In genomic region chr1:67700692-67701410, GRCh38 we compare ENCODE assay signal across 9 cellular contexts. TPM values are rescaled to one million over a fixed set of nuclear protein-coding genes. Genes with fewer than 3 reads are reported as not detected.
A peak's percentile ranks its signal among the peaks of the same experiment; 100 is the strongest.
DNase-seq lines count a peak whose midpoint lies in the region; ATAC-seq, FAIRE-seq and TF ChIP-seq lines count a peak whose summit lies in the region.
"Had no signal": no experiment of that assay in that cellular context is flagged by ENCODE, and none has a peak within 500 bp of the region (broad histone marks: within the 10 kb centered on the region; RNA-seq: fewer than 3 reads in every experiment).

No MANE protein-coding gene starts in this region.

- DNase-seq in A673 (ENCODE audit: low spot score) (no peak), RCC 7860 (ENCODE audit: low spot score) (peak; percentile 93), HAP-1 (ENCODE audit: low spot score in 2 of 2) (no peak)
- peak; percentile 34 for DNase-seq in stimulated activated CD8-positive, alpha-beta memory T cell treated with anti-CD3 and anti-CD28 coated beads, Interleukin-4, amount 100 ng/mL, for 48 hours
- no peak for DNase-seq in effector CD8-positive, alpha-beta T cell (lab: John Stamatoyannopoulos, UW)

- no peaks in the 10 kb centered on the region for H3K27me3 ChIP-seq in A673 (replicated peaks; ENCODE audit: insufficient read depth, low read depth, low read length, poor library complexity)
- no peaks in the 10 kb centered on the region for H3K27me3 ChIP-seq in HAP-1 (ENCODE audit: low read depth)

- 0 out of 2 replicates have a peak, but pooled peaks have one; percentile 4 for TF ChIP-seq CTCF in A673 (conservative IDR thresholded peaks at IDR 0.05; ENCODE audit: low read depth, low read length)

- POLR2A ChIA-PET in A673 (lab: Charles Lee; ENCODE audit: low non-redundant PET), result no interaction called here

- H3K4me3 ChIP-seq in A673 (ENCODE audit: low read depth, low read length, poor library complexity, severe bottlenecking) (no peak overlapping the region), HAP-1 (no peak overlapping the region)

- peak; percentile 68 for FAIRE-seq in RCC 7860 (lab: Jason Lieb, UNC)
- FAIRE-seq: colon had no signal

- H3K9me3 ChIP-seq in A673 (ENCODE audit: low read depth, low read length, poor library complexity, severe bottlenecking) (no peaks in the 10 kb centered on the region), HAP-1 (no peaks in the 10 kb centered on the region)

- no peak overlapping the region for H3K27ac ChIP-seq in A673 (ENCODE audit: low read depth, low read length, poor library complexity, severe bottlenecking)

- CTCF ChIA-PET in A673 (lab: Charles Lee), result interaction anchor here (0.6 kb wide), 1 partner anchor 10 kb away, joined by 7 read pairs; no protein-coding TSS in a partner anchor

- in situ Hi-C loops in HAP-1 (cut with MboI; ENCODE audit: low sequenced_read_pairs), result no loop called here

- H3K4me1 ChIP-seq in A673 (ENCODE audit: insufficient read depth, low read length, poor library complexity, severe bottlenecking) (no peaks in the 10 kb centered on the region), HAP-1 (no peaks in the 10 kb centered on the region)

- no TSS peak for BruUV-seq in A673 (replicated peaks; lab: Mats Ljungman, UMichigan)

- H3K36me3 ChIP-seq in A673 (ENCODE audit: insufficient read depth, low read length, poor library complexity, severe bottlenecking) (no peaks in the 10 kb centered on the region), HAP-1 (replicated peaks) (no peaks in the 10 kb centered on the region; the same call in 1 of the 2 replicates)

- ATAC-seq in GM19025 (IDR thresholded peaks at IDR 0.05; ENCODE audit: low read depth, unreplicated experiment), result peak; percentile 46
- ATAC-seq in esophagus mucosa, result peak; percentile 39
- ATAC-seq in HG02840 (IDR thresholded peaks at IDR 0.05; ENCODE audit: low FRiP score, unreplicated experiment), result no peak

- intact Hi-C loops in A673 (cut with micrococcal nuclease; ENCODE audit: unreplicated experiment), result no loop called here

RNA-seq across cellular contexts. Expression of gene GADD45A, which starts 15.8 kb away (rescaled TPM):
- total RNA-seq in A673 (2021) (34.7 and 39.7 TPM in 2 replicates), esophagus mucosa (34.5 TPM)

Comparison
In these comparisons a context has a peak if more than half of its experiments do, and no peak if none do; other contexts are left out.
1. DNase-seq: peak in RCC 7860 (single experiment) and stimulated activated CD8-positive, alpha-beta memory T cell treated with anti-CD3 and anti-CD28 coated beads, Interleukin-4, amount 100 ng/mL, for 48 hours (single experiment); none in A673 (single experiment), HAP-1 (0 of 2) and effector CD8-positive, alpha-beta T cell (single experiment).